Comparison of ENCODE assay signal across 8 cellular contexts in genomic region chr14:99271951-99272668, GRCh38. TPM values are rescaled to one million over a fixed set of nuclear protein-coding genes. Genes with fewer than 3 reads are reported as not detected.
A peak's percentile ranks its signal among the peaks of the same experiment; 100 is the strongest.
DNase-seq lines count a peak whose midpoint lies in the region; ATAC-seq lines count a peak whose summit lies in the region.

Gene BCL11B (minus strand): TSS chr14:99272197. CDS start chr14:99271218, 979 bp downstream.

- DNase-seq in AML-193 (lab: John Stamatoyannopoulos, UW) (peak; percentile 65 to 81), NCI-H526 treated with DMSO at 0.1 percent for 48 hours (lab: John Stamatoyannopoulos, UW) (peak; percentile 95), mesenteric fat pad (ENCODE audit: low spot score) (peak; percentile 88)
- peak; percentile 87 to 91 for DNase-seq in activated CD4-positive, alpha-beta T cell treated with anti-CD3 and anti-CD28 coated beads, Interleukin-2, amount 50 U/mL, for 48 hours
- peak; percentile 68 to 84 for DNase-seq in stimulated activated CD8-positive, alpha-beta memory T cell treated with anti-CD3 and anti-CD28 coated beads, Interleukin-15, amount 100 ng/mL, for 4 hours (ENCODE audit: low read depth in 2 of 2)

- H3K27me3 ChIP-seq in duodenal mucosa (ENCODE audit: control insufficient read depth in 1 of 2, insufficient read depth in 2 of 2, low read length in 2 of 2), result peaks cover 0 to 4% of the 10 kb centered on the region in 2 donors

- peak within 1 kb of the TSS; percentile 78 for H3K27ac ChIP-seq in duodenal mucosa (ENCODE audit: low read depth, low read length)

- peak within 1 kb of the TSS; percentile 54 to 63 for H3K9ac ChIP-seq in duodenal mucosa (ENCODE audit: low read depth in 1 of 2, low read length in 2 of 2)

- peak within 1 kb of the TSS; percentile 67 to 80 for H3K4me3 ChIP-seq in duodenal mucosa (ENCODE audit: low read depth in 1 of 2, low read length in 2 of 2)

- peak; percentile 73 for ATAC-seq in GM19043 (IDR thresholded peaks at IDR 0.05; ENCODE audit: low read depth, unreplicated experiment)
- peak; percentile 58 for ATAC-seq in HG03460 (IDR thresholded peaks at IDR 0.05; ENCODE audit: unreplicated experiment)

- peaks cover 0 to 14% of the 10 kb centered on the region in 2 donors for H3K4me1 ChIP-seq in duodenal mucosa (ENCODE audit: control insufficient read depth in 1 of 2, insufficient read depth in 2 of 2, low read length in 2 of 2)

- H3K36me3 ChIP-seq in duodenal mucosa (ENCODE audit: control insufficient read depth in 1 of 2, insufficient read depth in 2 of 2, low read length in 2 of 2), result no peaks in the 10 kb centered on the region

- no peaks in the 10 kb centered on the region for H3K9me3 ChIP-seq in duodenal mucosa (ENCODE audit: control insufficient read depth in 1 of 2, low read length in 2 of 2)

RNA-seq across cellular contexts. Expression of gene BCL11B, which starts in this region (rescaled TPM):
- total RNA-seq in mesenteric fat pad, result 0.67 TPM

Comparison
In these comparisons a context has a peak if more than half of its experiments do, and no peak if none do; other contexts are left out.
1. Peak in every context shown above with its lines: DNase-seq, ATAC-seq, H3K4me3 ChIP-seq and H3K27ac ChIP-seq.
2. Peak in DNase-seq in mesenteric fat pad; RNA of the gene not detected or under 1 TPM.